In genomic region chr7:73515184-73515583, GRCh38 we compare ENCODE assay signal across 20 cellular contexts. TPM values are rescaled to one million over a fixed set of nuclear protein-coding genes. Genes with fewer than 3 reads are reported as not detected.
DNase-seq lines count a peak whose midpoint lies in the region; ATAC-seq, FAIRE-seq and TF ChIP-seq lines count a peak whose summit lies in the region.
"Had no signal": no experiment of that assay in that cellular context is flagged by ENCODE, and none has a peak within 500 bp of the region (broad histone marks: within the 10 kb centered on the region; RNA-seq: fewer than 3 reads in every experiment).

No MANE protein-coding gene starts in this region.

- peaks cover 90% of the 10 kb centered on the region for H3K79me2 ChIP-seq in HepG2 (ENCODE audit: insufficient read depth, low read length)
- peaks cover 82% of the 10 kb centered on the region for H3K79me2 ChIP-seq in GM12878 (ENCODE audit: control insufficient read depth, insufficient read depth, low read length)

- SMC1A ChIA-PET in GM12878 (lab: Charles Lee; ENCODE audit: uncharacterized antibody, unreplicated experiment): no interaction called here

- no peak overlapping the region for H2AFZ ChIP-seq in HepG2 (ENCODE audit: low read length)
- no peak overlapping the region for H2AFZ ChIP-seq in GM12878 (ENCODE audit: control insufficient read depth, low read depth, low read length)

- in situ Hi-C loops in HepG2 (cut with HindIII; ENCODE audit: extremely low pct_ligation_motif_present, low pct_unique_long_range_greater_than_20kb): no loop called here
- in situ Hi-C loops in KBM-7 (cut with MboI; ENCODE audit: low pct_unique_long_range_greater_than_20kb, low sequenced_read_pairs): no loop called here
- in situ Hi-C loops in GM12878 (cut with MboI): no loop called here

- H3K27me3 ChIP-seq in HepG2 (ENCODE audit: control insufficient read depth in 1 of 2, insufficient read depth in 2 of 2, low read length in 2 of 2): no peaks in the 10 kb centered on the region
- H3K27me3 ChIP-seq in right lobe of liver: no peaks in the 10 kb centered on the region
- H3K27me3 ChIP-seq in GM12878 (replicated peaks in 1 of 2; ENCODE audit: control insufficient read depth in 2 of 2, insufficient read depth in 2 of 2, low read length in 1 of 2): no peaks in the 10 kb centered on the region
- H3K27me3 ChIP-seq in spleen (replicated peaks in 1 of 7): no peaks in the 10 kb centered on the region
- H3K27me3 ChIP-seq: dorsolateral prefrontal cortex, SJSA1, thyroid gland had no signal

- H3K4me2 ChIP-seq in HepG2 (ENCODE audit: low read depth, low read length): no peak overlapping the region
- H3K4me2 ChIP-seq in GM12878 (ENCODE audit: control insufficient read depth, insufficient read depth): no peak overlapping the region

- TF ChIP-seq POLR2A in HepG2 (IDR thresholded peaks at IDR 0.05; ENCODE audit: insufficient read depth in 1 of 2, low read depth in 2 of 2, low read length in 2 of 2) (no peak), right lobe of liver (IDR thresholded peaks at IDR 0.05) (no peak), GM12878 (IDR thresholded peaks at IDR 0.05; ENCODE audit: low read depth, low read length) (no peak), spleen (IDR thresholded peaks at IDR 0.05) (no peak)

- TF ChIP-seq CTCF in HepG2 (CRISPR knock-in tag; IDR thresholded peaks at IDR 0.05) (no peak), right lobe of liver (IDR thresholded peaks at IDR 0.05) (no peak), GM12878 (IDR thresholded peaks at IDR 0.05 in 2 of 3, conservative IDR thresholded peaks at IDR 0.05 in 1 of 3; ENCODE audit: control insufficient read depth in 2 of 3, extremely low read depth in 1 of 3, insufficient read depth in 1 of 3, low read depth in 3 of 3, low read length in 3 of 3) (no peak), spleen (IDR thresholded peaks at IDR 0.05 in 8 of 11, conservative IDR thresholded peaks at IDR 0.05 in 3 of 11) (no peak)

- H3K4me1 ChIP-seq in HepG2 (ENCODE audit: insufficient read depth, low read length) (peaks cover 33% of the 10 kb centered on the region), right lobe of liver (peaks cover 0 to 19% (median 8%) of the 10 kb centered on the region in 4 donors), GM12878 (ENCODE audit: control insufficient read depth, insufficient read depth, low read length) (peaks cover 5% of the 10 kb centered on the region), spleen (peaks cover 27 to 92% (median 50%) of the 10 kb centered on the region in 6 donors)

- CTCF ChIA-PET in HepG2 (lab: Yijun Ruan, JAX; ENCODE audit: low intra/inter-chr PET ratio, low total read pairs): no interaction called here
- CTCF ChIA-PET in GM12878 (lab: Yijun Ruan, JAX): no interaction called here

- H4K20me1 ChIP-seq in HepG2 (ENCODE audit: insufficient read depth, low read length) (peaks cover 30% of the 10 kb centered on the region), GM12878 (ENCODE audit: control insufficient read depth, insufficient read depth) (no peaks in the 10 kb centered on the region; the same call in 1 of the 2 replicates)

- FAIRE-seq in HepG2 (lab: Jason Lieb, UNC) (no peak), GM12878 (lab: Jason Lieb, UNC) (no peak)
- FAIRE-seq: bronchial epithelial cell had no signal

- RAD21 ChIA-PET in GM12878 (lab: Charles Lee; ENCODE audit: unreplicated experiment): no interaction called here

- no peak for TF ChIP-seq RAD21 in HepG2 (CRISPR knock-in tag; IDR thresholded peaks at IDR 0.05)
- TF ChIP-seq RAD21 in GM12878 (IDR thresholded peaks at IDR 0.05; ENCODE audit: insufficient read depth, low read depth, low read length): no peak

- POLR2A ChIA-PET in HepG2 (lab: Yijun Ruan, JAX) (no interaction called here), GM12878 (lab: Charles Lee) (interaction anchor here (0.5 to 1.1 kb wide), 2 partner anchors 63 to 609 kb away, joined by 3 read pairs; partner anchors contain the start of gene TBL2)

- H3K4me3 ChIP-seq in HepG2 (replicated peaks in 1 of 3; ENCODE audit: insufficient read depth in 1 of 3, low read depth in 2 of 3, low read length in 3 of 3) (no peak overlapping the region), right lobe of liver (no peak overlapping the region), GM12878 (no peak overlapping the region), spleen (no peak overlapping the region)
- H3K4me3 ChIP-seq: dorsolateral prefrontal cortex, mucosa of descending colon, SJSA1, thyroid gland had no signal

- no peak for TF ChIP-seq EP300 in HepG2 (IDR thresholded peaks at IDR 0.05; ENCODE audit: low read depth in 2 of 2, low read length in 2 of 2)
- no peak for TF ChIP-seq EP300 in HepG2 (CRISPR knock-in tag; IDR thresholded peaks at IDR 0.05; ENCODE audit: borderline replicate concordance)
- no peak for TF ChIP-seq EP300 in GM12878 (IDR thresholded peaks at IDR 0.05; ENCODE audit: borderline replicate concordance in 1 of 2, control insufficient read depth in 1 of 2, low read depth in 2 of 2, low read length in 2 of 2)

- H3K36me3 ChIP-seq in HepG2 (replicated peaks in 1 of 2; ENCODE audit: control insufficient read depth in 1 of 2, insufficient read depth in 2 of 2, low read length in 2 of 2): peaks cover 8 to 67% of the 10 kb centered on the region in 2 experiments
- peaks cover 0 to 38% (median 18%) of the 10 kb centered on the region in 4 donors for H3K36me3 ChIP-seq in right lobe of liver
- peaks cover 7 to 34% of the 10 kb centered on the region in 2 experiments; a peak in 3 of 4 replicates for H3K36me3 ChIP-seq in GM12878 (ENCODE audit: control insufficient read depth in 2 of 2, insufficient read depth in 2 of 2, low read length in 1 of 2)
- peaks cover 0 to 84% (median 48%) of the 10 kb centered on the region in 6 donors for H3K36me3 ChIP-seq in spleen

- DNase-seq in HepG2 (ENCODE audit: low spot score) (no peak), right lobe of liver (no peak), KBM-7 (peak; percentile 31), GM12878 (ENCODE audit: low read depth, low spot score) (no peak), spleen (peak; percentile 1), SHP77 treated with DMSO at 0.1 percent for 48 hours (lab: John Stamatoyannopoulos, UW) (no peak), NCI-H2081 treated with DMSO at 0.1 percent for 48 hours (lab: John Stamatoyannopoulos, UW) (no peak), amygdala (lab: John Stamatoyannopoulos, UW) (no peak)
- DNase-seq: activated CD4-positive, CD25-positive, alpha-beta regulatory T cell treated with anti-CD3 and anti-CD28 coated beads, Interleukin-2, amount 50 U/mL, for 72 hours; dorsolateral prefrontal cortex; foreskin melanocyte; left colon; mucosa of descending colon; NCI-H1092 treated with DMSO at 0.1 percent for 48 hours; NCI-H2107; NCI-H524 treated with DMSO at 0.1 percent for 48 hours; nucleus accumbens; thyroid gland had no signal

- BruUV-seq in HepG2 (replicated peaks; lab: Mats Ljungman, UMichigan): no TSS peak
- no TSS peak for BruUV-seq in GM12878 (replicated peaks; lab: Mats Ljungman, UMichigan)

- intact Hi-C loops in HepG2 (cut with micrococcal nuclease; ENCODE audit: unreplicated experiment): no loop called here
- intact Hi-C loops in right lobe of liver (cut with DNase I): no loop called here
- intact Hi-C loops in GM12878 (cut with micrococcal nuclease; ENCODE audit: unreplicated experiment): no loop called here
- intact Hi-C loops in spleen (cut with DNase I; ENCODE audit: low total_unique reads): no loop called here

- ATAC-seq in HepG2 (peak; percentile 34; the same call in 1 of the 3 replicates), right lobe of liver (no peak), GM12878 (peak; percentile 43)
- ATAC-seq: left colon, mucosa of descending colon had no signal

- no peak overlapping the region for H3K27ac ChIP-seq in HepG2 (ENCODE audit: extremely low read length, insufficient read depth, low read length)
- no peak overlapping the region for H3K27ac ChIP-seq in right lobe of liver
- H3K27ac ChIP-seq in GM12878 (ENCODE audit: control insufficient read depth, insufficient read depth): no peak overlapping the region
- no peak overlapping the region for H3K27ac ChIP-seq in spleen
- H3K27ac ChIP-seq: SJSA1, thyroid gland had no signal

- H3K9me3 ChIP-seq in HepG2 (ENCODE audit: low read length) (no peaks in the 10 kb centered on the region), right lobe of liver (no peaks in the 10 kb centered on the region), GM12878 (replicated peaks; ENCODE audit: control insufficient read depth, insufficient read depth, low read length) (no peaks in the 10 kb centered on the region; the same call in 2 of the 3 replicates), spleen (no peaks in the 10 kb centered on the region)
- H3K9me3 ChIP-seq: mucosa of descending colon, SJSA1, thyroid gland had no signal

- WGBS in HepG2 (ENCODE audit: low lambda C conversion rate): 93% methylated on average over 3 of the region's 3 CpGs
- 89% methylated on average over 3 of the region's 3 CpGs for WGBS in right lobe of liver (ENCODE audit: insufficient coverage, low coverage, low lambda C conversion rate, missing lambda C conversion rate)
- WGBS in GM12878 (ENCODE audit: insufficient coverage, insufficient replicate concordance, low lambda C conversion rate, missing lambda C conversion rate): 78% methylated on average over 3 of the region's 3 CpGs
- 86 to 94% (median 91%) methylated on average over 3 of the region's 3 CpGs for WGBS in spleen, 5 donors

- H3K9ac ChIP-seq in HepG2 (ENCODE audit: insufficient read depth, low read depth, low read length) (no peak overlapping the region), GM12878 (ENCODE audit: control insufficient read depth, insufficient read depth, low read length) (no peak overlapping the region)

RNA-seq across cellular contexts. Expression of gene BAZ1B, which starts 6.9 kb away (rescaled TPM):
- total RNA-seq in HepG2 (2016; rRNA removed; fragmentation: Illumina TruSeq; extraction: Trizol) (69.4 and 93.4 TPM in 2 replicates), right lobe of liver (10 to 100 TPM; 19.3 to 26.2 (median 25.0) TPM), GM12878 (2014; rRNA removed) (50.3 and 50.4 TPM in 2 replicates), GM12878 (2014; rRNA removed; fragmentation: Illumina TruSeq; extraction: Trizol) (77.0 and 77.4 TPM in 2 replicates), GM12878 (2021) (64.5 and 68.2 TPM in 2 replicates), spleen (10 to 100 TPM; 47.9 to 61.4 (median 56.4) TPM)
- 29.9 and 35.0 TPM in 2 replicates for total RNA-seq in HepG2 (2016; cell fraction: cytosol; rRNA removed; fragmentation: Illumina TruSeq; extraction: Trizol; ENCODE audit: low read depth)
- 68.0 and 83.9 TPM in 2 replicates for total RNA-seq in HepG2 (2016; cell fraction: insoluble cytoplasmic fraction; rRNA removed; fragmentation: Illumina TruSeq; extraction: Trizol)
- 26.8 and 29.8 TPM in 2 replicates for total RNA-seq in HepG2 (2016; cell fraction: membrane; rRNA removed; fragmentation: Illumina TruSeq; extraction: Trizol)
- 55.8 and 62.8 TPM in 2 replicates for total RNA-seq in HepG2 (2016; cell fraction: nucleus; rRNA removed; fragmentation: Illumina TruSeq; extraction: Trizol)
- polyA plus RNA-seq in HepG2 (2011; rRNA removed) (16.0 and 18.6 TPM in 2 replicates), GM12878 (2011; rRNA removed) (33.8 and 39.6 TPM in 2 replicates), GM12878 (2014; fragmentation: Illumina TruSeq; extraction: Trizol) (73.8 and 82.0 TPM in 2 replicates), GM12878 (2014; fragmentation: Nextera tagmentation; extraction: Ambion mirVana) (10 to 100 TPM; 14.0 to 20.3 TPM), GM12878 (2014; rRNA removed) (38.6 and 39.1 TPM in 2 replicates), GM12878 (2016; fragmentation: Nextera tagmentation; extraction: Ambion mirVana) (10 to 100 TPM; 19.4 to 31.9 TPM), spleen (10 to 100 TPM in 2 of 3 donors, 1 to 10 TPM in 1; 9.2 to 22.3 (median 10.9) TPM)
- polyA plus RNA-seq in HepG2 (2011; cell fraction: cytosol; rRNA removed): 11.7 and 16.5 TPM in 2 replicates
- 12.5 and 14.6 TPM in 2 replicates for polyA plus RNA-seq in HepG2 (2011; cell fraction: nucleus; rRNA removed)
- 30.4 and 30.5 TPM in 2 replicates for polyA plus RNA-seq in HepG2 (2012)
- polyA plus RNA-seq in HepG2 (2016; cell fraction: cytosol; fragmentation: Illumina TruSeq; extraction: Trizol; ENCODE audit: low read depth): 2.1 and 2.4 TPM in 2 replicates
- 54.0 and 59.8 TPM in 2 replicates for polyA plus RNA-seq in HepG2 (2016; cell fraction: insoluble cytoplasmic fraction; fragmentation: Illumina TruSeq; extraction: Trizol; ENCODE audit: low read depth)
- polyA plus RNA-seq in HepG2 (2016; cell fraction: membrane; fragmentation: Illumina TruSeq; extraction: Trizol; ENCODE audit: low read depth): 6.2 and 7.3 TPM in 2 replicates
- 62.5 and 70.0 TPM in 2 replicates for polyA plus RNA-seq in HepG2 (2016; cell fraction: nucleus; fragmentation: Illumina TruSeq; extraction: Trizol; ENCODE audit: insufficient read depth, low read depth)
- 27.5 and 49.4 TPM in 2 replicates for polyA minus RNA-seq in HepG2 (2011; rRNA and poly(A)+ RNA removed; ENCODE audit: low replicate concordance)
- polyA minus RNA-seq in HepG2 (2011; cell fraction: cytosol; rRNA and poly(A)+ RNA removed): 27.1 and 30.7 TPM in 2 replicates
- polyA minus RNA-seq in HepG2 (2011; cell fraction: nucleus; rRNA and poly(A)+ RNA removed): 31.3 and 44.1 TPM in 2 replicates
- 79.5 and 82.3 TPM in 2 replicates for total RNA-seq in GM12878 (2013; cell fraction: nucleolus; rRNA removed)
- 20.1 TPM for polyA plus RNA-seq in GM12878 (2011; ENCODE audit: low read depth)
- polyA plus RNA-seq in GM12878 (2011; cell fraction: cytosol; rRNA removed): 23.0 and 24.0 TPM in 2 replicates
- 21.5 and 34.1 TPM in 2 replicates for polyA plus RNA-seq in GM12878 (2011; cell fraction: nucleus; rRNA removed)
- 29.6 and 30.1 TPM in 2 replicates for polyA plus RNA-seq in GM12878 (2012)
- polyA minus RNA-seq in GM12878 (2011; rRNA and poly(A)+ RNA removed): 46.8 and 48.2 TPM in 2 replicates
- polyA minus RNA-seq in GM12878 (2011; cell fraction: cytosol; rRNA and poly(A)+ RNA removed): 21.5 and 29.3 TPM in 2 replicates
- 13.4 and 22.1 TPM in 2 replicates for polyA minus RNA-seq in GM12878 (2011; cell fraction: nucleus; rRNA and poly(A)+ RNA removed)

RNA-seq across cellular contexts. Expression of gene BCL7B, which starts 42.3 kb away (rescaled TPM):
- total RNA-seq in HepG2 (2016; rRNA removed; fragmentation: Illumina TruSeq; extraction: Trizol) (22.1 and 24.3 TPM in 2 replicates), right lobe of liver (10 to 100 TPM; 19.3 to 45.6 (median 21.3) TPM), GM12878 (2014; rRNA removed) (20.7 and 24.2 TPM in 2 replicates), GM12878 (2014; rRNA removed; fragmentation: Illumina TruSeq; extraction: Trizol) (22.7 and 23.0 TPM in 2 replicates), GM12878 (2021) (49.4 and 60.9 TPM in 2 replicates), spleen (10 to 100 TPM; 43.6 to 79.2 (median 66.5) TPM)
- 46.0 and 47.6 TPM in 2 replicates for total RNA-seq in HepG2 (2016; cell fraction: cytosol; rRNA removed; fragmentation: Illumina TruSeq; extraction: Trizol; ENCODE audit: low read depth)
- 17.6 and 24.7 TPM in 2 replicates for total RNA-seq in HepG2 (2016; cell fraction: insoluble cytoplasmic fraction; rRNA removed; fragmentation: Illumina TruSeq; extraction: Trizol)
- total RNA-seq in HepG2 (2016; cell fraction: membrane; rRNA removed; fragmentation: Illumina TruSeq; extraction: Trizol): 71.6 and 76.1 TPM in 2 replicates
- 13.2 and 14.6 TPM in 2 replicates for total RNA-seq in HepG2 (2016; cell fraction: nucleus; rRNA removed; fragmentation: Illumina TruSeq; extraction: Trizol)
- polyA plus RNA-seq in HepG2 (2011; rRNA removed) (38.2 and 38.3 TPM in 2 replicates), GM12878 (2011; rRNA removed) (39.3 and 54.1 TPM in 2 replicates), GM12878 (2014; fragmentation: Illumina TruSeq; extraction: Trizol) (31.6 and 46.3 TPM in 2 replicates), GM12878 (2014; fragmentation: Nextera tagmentation; extraction: Ambion mirVana) (10 to 100 TPM; 10.9 to 21.2 TPM), GM12878 (2014; rRNA removed) (61.3 and 66.0 TPM in 2 replicates), GM12878 (2016; fragmentation: Nextera tagmentation; extraction: Ambion mirVana) (10 to 100 TPM; 61.7 to 61.8 TPM), spleen (10 to 100 TPM; 40.1 to 64.3 (median 43.2) TPM)
- 26.3 and 36.9 TPM in 2 replicates for polyA plus RNA-seq in HepG2 (2011; cell fraction: cytosol; rRNA removed)
- 18.9 and 21.3 TPM in 2 replicates for polyA plus RNA-seq in HepG2 (2011; cell fraction: nucleus; rRNA removed)
- 17.2 and 21.1 TPM in 2 replicates for polyA plus RNA-seq in HepG2 (2012)
- 67.1 and 73.8 TPM in 2 replicates for polyA plus RNA-seq in HepG2 (2016; cell fraction: cytosol; fragmentation: Illumina TruSeq; extraction: Trizol; ENCODE audit: low read depth)
- polyA plus RNA-seq in HepG2 (2016; cell fraction: insoluble cytoplasmic fraction; fragmentation: Illumina TruSeq; extraction: Trizol; ENCODE audit: low read depth): 26.5 and 34.4 TPM in 2 replicates
- polyA plus RNA-seq in HepG2 (2016; cell fraction: membrane; fragmentation: Illumina TruSeq; extraction: Trizol; ENCODE audit: low read depth): 87.1 and 87.3 TPM in 2 replicates
- 31.2 and 33.1 TPM in 2 replicates for polyA plus RNA-seq in HepG2 (2016; cell fraction: nucleus; fragmentation: Illumina TruSeq; extraction: Trizol; ENCODE audit: insufficient read depth, low read depth)
- 47.1 and 98.7 TPM in 2 replicates for polyA minus RNA-seq in HepG2 (2011; rRNA and poly(A)+ RNA removed; ENCODE audit: low replicate concordance)
- 17.2 and 21.1 TPM in 2 replicates for polyA minus RNA-seq in HepG2 (2011; cell fraction: cytosol; rRNA and poly(A)+ RNA removed)
- polyA minus RNA-seq in HepG2 (2011; cell fraction: nucleus; rRNA and poly(A)+ RNA removed): 13.4 and 13.7 TPM in 2 replicates
- 7.6 and 8.2 TPM in 2 replicates for total RNA-seq in GM12878 (2013; cell fraction: nucleolus; rRNA removed)
- 19.8 TPM for polyA plus RNA-seq in GM12878 (2011; ENCODE audit: low read depth)
- 52.4 and 73.8 TPM in 2 replicates for polyA plus RNA-seq in GM12878 (2011; cell fraction: cytosol; rRNA removed)
- 29.2 and 29.8 TPM in 2 replicates for polyA plus RNA-seq in GM12878 (2011; cell fraction: nucleus; rRNA removed)
- 30.3 and 61.8 TPM in 2 replicates for polyA plus RNA-seq in GM12878 (2012)
- polyA minus RNA-seq in GM12878 (2011; rRNA and poly(A)+ RNA removed): 28.9 and 45.5 TPM in 2 replicates
- 25.5 and 36.7 TPM in 2 replicates for polyA minus RNA-seq in GM12878 (2011; cell fraction: cytosol; rRNA and poly(A)+ RNA removed)
- 11.1 and 19.8 TPM in 2 replicates for polyA minus RNA-seq in GM12878 (2011; cell fraction: nucleus; rRNA and poly(A)+ RNA removed)

Comparison
In these comparisons a context has a peak if more than half of its experiments do, and no peak if none do; other contexts are left out.
1. ATAC-seq: peak in HepG2 (single experiment) and GM12878 (single experiment); none in right lobe of liver (0 of 4).
2. DNase-seq: peak in KBM-7 (single experiment) and spleen (single experiment); none in HepG2 (single experiment), right lobe of liver (0 of 3), GM12878 (single experiment), SHP77 treated with DMSO at 0.1 percent for 48 hours (single experiment), NCI-H2081 treated with DMSO at 0.1 percent for 48 hours (single experiment) and amygdala (0 of 56).